In genomic region chr9:122264360-122265264, GRCh38 we compare ENCODE assay signal across 1 cellular context.
TF ChIP-seq lines count a peak whose summit lies in the region.

MRRF (plus strand) TSS chr9:122264882; CDS start chr9:122270892, 6,010 bp downstream.
RBM18 (minus strand) TSS chr9:122264840; CDS start chr9:122261492, 3,348 bp downstream.

TF ChIP-seq in K562, 482 proteins besides CTCF, POLR2A, EP300 and RAD21 (continued from another document and continues in another):
- TF ChIP-seq, protein P1, sequence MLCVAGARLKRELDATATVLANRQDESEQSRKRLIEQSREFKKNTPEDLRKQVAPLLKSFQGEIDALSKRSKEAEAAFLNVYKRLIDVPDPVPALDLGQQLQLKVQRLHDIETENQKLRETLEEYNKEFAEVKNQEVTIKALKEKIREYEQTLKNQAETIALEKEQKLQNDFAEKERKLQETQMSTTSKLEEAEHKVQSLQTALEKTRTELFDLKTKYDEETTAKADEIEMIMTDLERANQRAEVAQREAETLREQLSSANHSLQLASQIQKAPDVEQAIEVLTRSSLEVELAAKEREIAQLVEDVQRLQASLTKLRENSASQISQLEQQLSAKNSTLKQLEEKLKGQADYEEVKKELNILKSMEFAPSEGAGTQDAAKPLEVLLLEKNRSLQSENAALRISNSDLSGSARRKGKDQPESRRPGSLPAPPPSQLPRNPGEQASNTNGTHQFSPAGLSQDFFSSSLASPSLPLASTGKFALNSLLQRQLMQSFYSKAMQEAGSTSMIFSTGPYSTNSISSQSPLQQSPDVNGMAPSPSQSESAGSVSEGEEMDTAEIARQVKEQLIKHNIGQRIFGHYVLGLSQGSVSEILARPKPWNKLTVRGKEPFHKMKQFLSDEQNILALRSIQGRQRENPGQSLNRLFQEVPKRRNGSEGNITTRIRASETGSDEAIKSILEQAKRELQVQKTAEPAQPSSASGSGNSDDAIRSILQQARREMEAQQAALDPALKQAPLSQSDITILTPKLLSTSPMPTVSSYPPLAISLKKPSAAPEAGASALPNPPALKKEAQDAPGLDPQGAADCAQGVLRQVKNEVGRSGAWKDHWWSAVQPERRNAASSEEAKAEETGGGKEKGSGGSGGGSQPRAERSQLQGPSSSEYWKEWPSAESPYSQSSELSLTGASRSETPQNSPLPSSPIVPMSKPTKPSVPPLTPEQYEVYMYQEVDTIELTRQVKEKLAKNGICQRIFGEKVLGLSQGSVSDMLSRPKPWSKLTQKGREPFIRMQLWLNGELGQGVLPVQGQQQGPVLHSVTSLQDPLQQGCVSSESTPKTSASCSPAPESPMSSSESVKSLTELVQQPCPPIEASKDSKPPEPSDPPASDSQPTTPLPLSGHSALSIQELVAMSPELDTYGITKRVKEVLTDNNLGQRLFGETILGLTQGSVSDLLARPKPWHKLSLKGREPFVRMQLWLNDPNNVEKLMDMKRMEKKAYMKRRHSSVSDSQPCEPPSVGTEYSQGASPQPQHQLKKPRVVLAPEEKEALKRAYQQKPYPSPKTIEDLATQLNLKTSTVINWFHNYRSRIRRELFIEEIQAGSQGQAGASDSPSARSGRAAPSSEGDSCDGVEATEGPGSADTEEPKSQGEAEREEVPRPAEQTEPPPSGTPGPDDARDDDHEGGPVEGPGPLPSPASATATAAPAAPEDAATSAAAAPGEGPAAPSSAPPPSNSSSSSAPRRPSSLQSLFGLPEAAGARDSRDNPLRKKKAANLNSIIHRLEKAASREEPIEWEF (CRISPR knock-in tag; IDR thresholded peaks at IDR 0.05) = no peak; the same call in 1 of the 2 replicates
- no peak for TF ChIP-seq CEBPZ (IDR thresholded peaks at IDR 0.05; ENCODE audit: borderline replicate concordance, low read depth, low read length)
- peak; percentile 95 for TF ChIP-seq CBFB (CRISPR knock-in tag; IDR thresholded peaks at IDR 0.05)
- TF ChIP-seq GTF2A2 (tag; IDR thresholded peaks at IDR 0.05) = no peak
- no peak for TF ChIP-seq ZNF143 (CRISPR knock-in tag; IDR thresholded peaks at IDR 0.05)
- TF ChIP-seq ZNF655 (CRISPR knock-in tag; IDR thresholded peaks at IDR 0.05) = no peak
- no peak for TF ChIP-seq EHMT2 (IDR thresholded peaks at IDR 0.05)
- peak in 1 of 2 experiments; percentile 85; a peak in 2 of 4 replicates for TF ChIP-seq TEAD1 (CRISPR knock-in tag; IDR thresholded peaks at IDR 0.05)
- TF ChIP-seq ZNF507 (tag; conservative IDR thresholded peaks at IDR 0.05) = no peak
- no peak for TF ChIP-seq BACH1 (tag; IDR thresholded peaks at IDR 0.05)
- no peak for TF ChIP-seq SAFB (IDR thresholded peaks at IDR 0.05; ENCODE audit: borderline replicate concordance, low read depth, low read length)
- TF ChIP-seq HMGXB4 (CRISPR knock-in tag; IDR thresholded peaks at IDR 0.05) = no peak
- TF ChIP-seq, protein P2, sequence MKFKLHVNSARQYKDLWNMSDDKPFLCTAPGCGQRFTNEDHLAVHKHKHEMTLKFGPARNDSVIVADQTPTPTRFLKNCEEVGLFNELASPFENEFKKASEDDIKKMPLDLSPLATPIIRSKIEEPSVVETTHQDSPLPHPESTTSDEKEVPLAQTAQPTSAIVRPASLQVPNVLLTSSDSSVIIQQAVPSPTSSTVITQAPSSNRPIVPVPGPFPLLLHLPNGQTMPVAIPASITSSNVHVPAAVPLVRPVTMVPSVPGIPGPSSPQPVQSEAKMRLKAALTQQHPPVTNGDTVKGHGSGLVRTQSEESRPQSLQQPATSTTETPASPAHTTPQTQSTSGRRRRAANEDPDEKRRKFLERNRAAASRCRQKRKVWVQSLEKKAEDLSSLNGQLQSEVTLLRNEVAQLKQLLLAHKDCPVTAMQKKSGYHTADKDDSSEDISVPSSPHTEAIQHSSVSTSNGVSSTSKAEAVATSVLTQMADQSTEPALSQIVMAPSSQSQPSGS (CRISPR knock-in tag; IDR thresholded peaks at IDR 0.05) = no peak; the same call in 1 of the 2 replicates
- TF ChIP-seq, protein P3, sequence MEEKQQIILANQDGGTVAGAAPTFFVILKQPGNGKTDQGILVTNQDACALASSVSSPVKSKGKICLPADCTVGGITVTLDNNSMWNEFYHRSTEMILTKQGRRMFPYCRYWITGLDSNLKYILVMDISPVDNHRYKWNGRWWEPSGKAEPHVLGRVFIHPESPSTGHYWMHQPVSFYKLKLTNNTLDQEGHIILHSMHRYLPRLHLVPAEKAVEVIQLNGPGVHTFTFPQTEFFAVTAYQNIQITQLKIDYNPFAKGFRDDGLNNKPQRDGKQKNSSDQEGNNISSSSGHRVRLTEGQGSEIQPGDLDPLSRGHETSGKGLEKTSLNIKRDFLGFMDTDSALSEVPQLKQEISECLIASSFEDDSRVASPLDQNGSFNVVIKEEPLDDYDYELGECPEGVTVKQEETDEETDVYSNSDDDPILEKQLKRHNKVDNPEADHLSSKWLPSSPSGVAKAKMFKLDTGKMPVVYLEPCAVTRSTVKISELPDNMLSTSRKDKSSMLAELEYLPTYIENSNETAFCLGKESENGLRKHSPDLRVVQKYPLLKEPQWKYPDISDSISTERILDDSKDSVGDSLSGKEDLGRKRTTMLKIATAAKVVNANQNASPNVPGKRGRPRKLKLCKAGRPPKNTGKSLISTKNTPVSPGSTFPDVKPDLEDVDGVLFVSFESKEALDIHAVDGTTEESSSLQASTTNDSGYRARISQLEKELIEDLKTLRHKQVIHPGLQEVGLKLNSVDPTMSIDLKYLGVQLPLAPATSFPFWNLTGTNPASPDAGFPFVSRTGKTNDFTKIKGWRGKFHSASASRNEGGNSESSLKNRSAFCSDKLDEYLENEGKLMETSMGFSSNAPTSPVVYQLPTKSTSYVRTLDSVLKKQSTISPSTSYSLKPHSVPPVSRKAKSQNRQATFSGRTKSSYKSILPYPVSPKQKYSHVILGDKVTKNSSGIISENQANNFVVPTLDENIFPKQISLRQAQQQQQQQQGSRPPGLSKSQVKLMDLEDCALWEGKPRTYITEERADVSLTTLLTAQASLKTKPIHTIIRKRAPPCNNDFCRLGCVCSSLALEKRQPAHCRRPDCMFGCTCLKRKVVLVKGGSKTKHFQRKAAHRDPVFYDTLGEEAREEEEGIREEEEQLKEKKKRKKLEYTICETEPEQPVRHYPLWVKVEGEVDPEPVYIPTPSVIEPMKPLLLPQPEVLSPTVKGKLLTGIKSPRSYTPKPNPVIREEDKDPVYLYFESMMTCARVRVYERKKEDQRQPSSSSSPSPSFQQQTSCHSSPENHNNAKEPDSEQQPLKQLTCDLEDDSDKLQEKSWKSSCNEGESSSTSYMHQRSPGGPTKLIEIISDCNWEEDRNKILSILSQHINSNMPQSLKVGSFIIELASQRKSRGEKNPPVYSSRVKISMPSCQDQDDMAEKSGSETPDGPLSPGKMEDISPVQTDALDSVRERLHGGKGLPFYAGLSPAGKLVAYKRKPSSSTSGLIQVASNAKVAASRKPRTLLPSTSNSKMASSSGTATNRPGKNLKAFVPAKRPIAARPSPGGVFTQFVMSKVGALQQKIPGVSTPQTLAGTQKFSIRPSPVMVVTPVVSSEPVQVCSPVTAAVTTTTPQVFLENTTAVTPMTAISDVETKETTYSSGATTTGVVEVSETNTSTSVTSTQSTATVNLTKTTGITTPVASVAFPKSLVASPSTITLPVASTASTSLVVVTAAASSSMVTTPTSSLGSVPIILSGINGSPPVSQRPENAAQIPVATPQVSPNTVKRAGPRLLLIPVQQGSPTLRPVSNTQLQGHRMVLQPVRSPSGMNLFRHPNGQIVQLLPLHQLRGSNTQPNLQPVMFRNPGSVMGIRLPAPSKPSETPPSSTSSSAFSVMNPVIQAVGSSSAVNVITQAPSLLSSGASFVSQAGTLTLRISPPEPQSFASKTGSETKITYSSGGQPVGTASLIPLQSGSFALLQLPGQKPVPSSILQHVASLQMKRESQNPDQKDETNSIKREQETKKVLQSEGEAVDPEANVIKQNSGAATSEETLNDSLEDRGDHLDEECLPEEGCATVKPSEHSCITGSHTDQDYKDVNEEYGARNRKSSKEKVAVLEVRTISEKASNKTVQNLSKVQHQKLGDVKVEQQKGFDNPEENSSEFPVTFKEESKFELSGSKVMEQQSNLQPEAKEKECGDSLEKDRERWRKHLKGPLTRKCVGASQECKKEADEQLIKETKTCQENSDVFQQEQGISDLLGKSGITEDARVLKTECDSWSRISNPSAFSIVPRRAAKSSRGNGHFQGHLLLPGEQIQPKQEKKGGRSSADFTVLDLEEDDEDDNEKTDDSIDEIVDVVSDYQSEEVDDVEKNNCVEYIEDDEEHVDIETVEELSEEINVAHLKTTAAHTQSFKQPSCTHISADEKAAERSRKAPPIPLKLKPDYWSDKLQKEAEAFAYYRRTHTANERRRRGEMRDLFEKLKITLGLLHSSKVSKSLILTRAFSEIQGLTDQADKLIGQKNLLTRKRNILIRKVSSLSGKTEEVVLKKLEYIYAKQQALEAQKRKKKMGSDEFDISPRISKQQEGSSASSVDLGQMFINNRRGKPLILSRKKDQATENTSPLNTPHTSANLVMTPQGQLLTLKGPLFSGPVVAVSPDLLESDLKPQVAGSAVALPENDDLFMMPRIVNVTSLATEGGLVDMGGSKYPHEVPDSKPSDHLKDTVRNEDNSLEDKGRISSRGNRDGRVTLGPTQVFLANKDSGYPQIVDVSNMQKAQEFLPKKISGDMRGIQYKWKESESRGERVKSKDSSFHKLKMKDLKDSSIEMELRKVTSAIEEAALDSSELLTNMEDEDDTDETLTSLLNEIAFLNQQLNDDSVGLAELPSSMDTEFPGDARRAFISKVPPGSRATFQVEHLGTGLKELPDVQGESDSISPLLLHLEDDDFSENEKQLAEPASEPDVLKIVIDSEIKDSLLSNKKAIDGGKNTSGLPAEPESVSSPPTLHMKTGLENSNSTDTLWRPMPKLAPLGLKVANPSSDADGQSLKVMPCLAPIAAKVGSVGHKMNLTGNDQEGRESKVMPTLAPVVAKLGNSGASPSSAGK (IDR thresholded peaks at IDR 0.05) = peak; percentile 97
- TF ChIP-seq EP400 (IDR thresholded peaks at IDR 0.05) = peak; percentile 98
- peak; percentile 100 for TF ChIP-seq CREB1 (IDR thresholded peaks at IDR 0.05)
- TF ChIP-seq CREB1 (CRISPR knock-in tag; IDR thresholded peaks at IDR 0.05) = peak; percentile 100
- TF ChIP-seq HOMEZ (CRISPR knock-in tag; IDR thresholded peaks at IDR 0.05) = no peak
